17 cellular contexts compared by ENCODE assay signal in the genomic region with DNA sequence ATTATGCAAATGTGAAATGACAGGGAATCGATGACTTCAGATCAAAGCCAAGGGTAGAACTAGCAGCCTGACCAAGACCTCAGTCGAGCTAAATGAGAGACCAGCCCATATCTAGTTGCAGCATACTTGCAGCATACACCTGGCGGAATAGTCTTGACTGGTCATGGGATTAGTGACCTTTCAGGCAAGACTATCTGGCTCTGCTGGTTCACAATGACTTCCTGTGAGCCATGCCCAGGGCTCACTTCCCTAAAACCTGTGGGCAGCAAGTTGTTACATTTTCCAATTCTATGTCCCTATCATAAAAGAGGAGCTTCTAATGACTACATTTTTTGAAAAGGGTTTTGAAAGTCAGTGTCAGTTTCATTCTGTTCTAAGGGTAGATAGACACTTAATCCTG.
DNase-seq lines count a peak whose midpoint lies in the region; ATAC-seq and TF ChIP-seq lines count a peak whose summit lies in the region.
"Had no signal": no experiment of that assay in that cellular context is flagged by ENCODE, and none has a peak within 500 bp of the region (broad histone marks: within the 10 kb centered on the region; RNA-seq: fewer than 3 reads in every experiment).

No MANE protein-coding gene starts in this region.

- H3K36me3 Mint-ChIP-seq in GM23338 (ENCODE audit: low read depth), result no peaks in the 10 kb centered on the region
- H3K36me3 Mint-ChIP-seq in CD8-positive, alpha-beta memory T cell, result no peaks in the 10 kb centered on the region
- H3K36me3 Mint-ChIP-seq: CD14-positive monocyte had no signal

- no peak overlapping the region for H3K4me2 ChIP-seq in GM23338
- H3K4me2 ChIP-seq: KMS-11, PC-9 had no signal

- H3K9me3 ChIP-seq in CD8-positive, alpha-beta memory T cell (ENCODE audit: low read length), result no peaks in the 10 kb centered on the region
- H3K9me3 ChIP-seq in vagina, result no peaks in the 10 kb centered on the region

- H3K9me3 Mint-ChIP-seq in GM23338, result no peaks in the 10 kb centered on the region
- peaks cover 0 to 14% (median 4%) of the 10 kb centered on the region in 5 donors for H3K9me3 Mint-ChIP-seq in CD8-positive, alpha-beta memory T cell

- no peaks in the 10 kb centered on the region for H3K9me2 ChIP-seq in GM23338 (ENCODE audit: insufficient read depth)

- H3K27me3 Mint-ChIP-seq in GM23338 (ENCODE audit: insufficient read depth, low read depth, poor library complexity), result no peaks in the 10 kb centered on the region
- no peaks in the 10 kb centered on the region for H3K27me3 Mint-ChIP-seq in CD8-positive, alpha-beta memory T cell

- no peaks in the 10 kb centered on the region for H3K4me1 ChIP-seq in GM23338 (ENCODE audit: insufficient read depth)
- H3K4me1 ChIP-seq in CD8-positive, alpha-beta memory T cell (ENCODE audit: insufficient read depth, low read length), result no peaks in the 10 kb centered on the region
- no peaks in the 10 kb centered on the region for H3K4me1 ChIP-seq in vagina

- H3K27ac Mint-ChIP-seq in GM23338, result no peak overlapping the region
- H3K27ac Mint-ChIP-seq in CD8-positive, alpha-beta memory T cell, result no peak overlapping the region
- H3K27ac Mint-ChIP-seq: CD14-positive monocyte had no signal

- H4K20me1 ChIP-seq in GM23338 (replicated peaks; ENCODE audit: insufficient read depth), result no peaks in the 10 kb centered on the region

- H3K4me3 ChIP-seq in GM23338 (no peak overlapping the region), vagina (no peak overlapping the region)
- no peak overlapping the region for H3K4me3 ChIP-seq in CD8-positive, alpha-beta memory T cell (ENCODE audit: low read length)
- H3K4me3 ChIP-seq: PC-9 had no signal

- H3K36me3 ChIP-seq in GM23338 (ENCODE audit: insufficient read depth), result no peaks in the 10 kb centered on the region
- H3K36me3 ChIP-seq in CD8-positive, alpha-beta memory T cell (ENCODE audit: insufficient read depth, low read length), result no peaks in the 10 kb centered on the region
- H3K36me3 ChIP-seq in vagina, result no peaks in the 10 kb centered on the region

- H3K27me3 ChIP-seq in GM23338 (ENCODE audit: insufficient read depth), result no peaks in the 10 kb centered on the region
- no peaks in the 10 kb centered on the region for H3K27me3 ChIP-seq in CD8-positive, alpha-beta memory T cell (ENCODE audit: insufficient read depth, low read length, poor library complexity, severe bottlenecking)
- H3K27me3 ChIP-seq in vagina, result no peaks in the 10 kb centered on the region

- H3K4me1 Mint-ChIP-seq in GM23338, result peaks cover 8% of the 10 kb centered on the region; the same call in 2 of the 3 replicates
- no peaks in the 10 kb centered on the region for H3K4me1 Mint-ChIP-seq in CD8-positive, alpha-beta memory T cell
- H3K4me1 Mint-ChIP-seq: CD14-positive monocyte had no signal

- H3K79me2 ChIP-seq in GM23338 (replicated peaks; ENCODE audit: insufficient read depth), result no peaks in the 10 kb centered on the region

- intact Hi-C loops in vagina (cut with DNase I), result no loop called here

- DNase-seq in GF-D8 (lab: John Stamatoyannopoulos, UW) (peak; percentile 25), GM23338 (ENCODE audit: low spot score) (peak; percentile 20), RPMI8226 (peak; percentile 12), medulla oblongata (ENCODE audit: extremely low spot score) (peak; percentile 9), LoVo (ENCODE audit: low spot score) (no peak), vagina (ENCODE audit: extremely low spot score in 2 of 2) (no peak)
- no peak for DNase-seq in CD8-positive, alpha-beta memory T cell
- DNase-seq: ACHN, AML-193, DMS79 treated with DMSO at 0.1 percent for 48 hours, GOT3, NCI-H1417 treated with DMSO at 0.1 percent for 48 hours, NCI-H1930, NCI-H748 treated with DMSO at 0.1 percent for 48 hours, PC-9 had no signal

- H3F3A ChIP-seq in GM23338 (replicated peaks; ENCODE audit: low read depth), result no peaks in the 10 kb centered on the region

- CTCF ChIA-PET in CD8-positive, alpha-beta memory T cell (lab: Charles Lee), result no interaction called here

- H3K4me3 Mint-ChIP-seq in GM23338, result no peak overlapping the region
- no peak overlapping the region for H3K4me3 Mint-ChIP-seq in CD8-positive, alpha-beta memory T cell
- H3K4me3 Mint-ChIP-seq: CD14-positive monocyte had no signal

- TF ChIP-seq CTCF in GM23338 (conservative IDR thresholded peaks at IDR 0.05; ENCODE audit: low read depth in 2 of 2) (no peak), vagina (IDR thresholded peaks at IDR 0.05) (no peak)

- no peak overlapping the region for H2AFZ ChIP-seq in GM23338
- H2AFZ ChIP-seq: PC-9 had no signal

- H3K27ac ChIP-seq in GM23338 (ENCODE audit: low read depth) (no peak overlapping the region), vagina (no peak overlapping the region)
- H3K27ac ChIP-seq in CD8-positive, alpha-beta memory T cell (ENCODE audit: low read depth, low read length), result no peak overlapping the region
- H3K27ac ChIP-seq: KMS-11, PC-9 had no signal

- no peak for TF ChIP-seq POLR2A in vagina (IDR thresholded peaks at IDR 0.05)

- ATAC-seq in GM23338, result no peak

- POLR2A ChIA-PET in CD8-positive, alpha-beta memory T cell (lab: Charles Lee), result no interaction called here

TF ChIP-seq in GM23338, 12 proteins besides CTCF, POLR2A, EP300 and RAD21 (continues in another document):
- no peak for TF ChIP-seq JUNB (IDR thresholded peaks at IDR 0.05; ENCODE audit: unreplicated experiment)
- TF ChIP-seq ZNF331 (CRISPR knock-in tag; IDR thresholded peaks at IDR 0.05; ENCODE audit: low read depth), result no peak
- no peak for TF ChIP-seq POLR2AphosphoS5 (IDR thresholded peaks at IDR 0.05; ENCODE audit: low read depth)
- TF ChIP-seq, protein P1, sequence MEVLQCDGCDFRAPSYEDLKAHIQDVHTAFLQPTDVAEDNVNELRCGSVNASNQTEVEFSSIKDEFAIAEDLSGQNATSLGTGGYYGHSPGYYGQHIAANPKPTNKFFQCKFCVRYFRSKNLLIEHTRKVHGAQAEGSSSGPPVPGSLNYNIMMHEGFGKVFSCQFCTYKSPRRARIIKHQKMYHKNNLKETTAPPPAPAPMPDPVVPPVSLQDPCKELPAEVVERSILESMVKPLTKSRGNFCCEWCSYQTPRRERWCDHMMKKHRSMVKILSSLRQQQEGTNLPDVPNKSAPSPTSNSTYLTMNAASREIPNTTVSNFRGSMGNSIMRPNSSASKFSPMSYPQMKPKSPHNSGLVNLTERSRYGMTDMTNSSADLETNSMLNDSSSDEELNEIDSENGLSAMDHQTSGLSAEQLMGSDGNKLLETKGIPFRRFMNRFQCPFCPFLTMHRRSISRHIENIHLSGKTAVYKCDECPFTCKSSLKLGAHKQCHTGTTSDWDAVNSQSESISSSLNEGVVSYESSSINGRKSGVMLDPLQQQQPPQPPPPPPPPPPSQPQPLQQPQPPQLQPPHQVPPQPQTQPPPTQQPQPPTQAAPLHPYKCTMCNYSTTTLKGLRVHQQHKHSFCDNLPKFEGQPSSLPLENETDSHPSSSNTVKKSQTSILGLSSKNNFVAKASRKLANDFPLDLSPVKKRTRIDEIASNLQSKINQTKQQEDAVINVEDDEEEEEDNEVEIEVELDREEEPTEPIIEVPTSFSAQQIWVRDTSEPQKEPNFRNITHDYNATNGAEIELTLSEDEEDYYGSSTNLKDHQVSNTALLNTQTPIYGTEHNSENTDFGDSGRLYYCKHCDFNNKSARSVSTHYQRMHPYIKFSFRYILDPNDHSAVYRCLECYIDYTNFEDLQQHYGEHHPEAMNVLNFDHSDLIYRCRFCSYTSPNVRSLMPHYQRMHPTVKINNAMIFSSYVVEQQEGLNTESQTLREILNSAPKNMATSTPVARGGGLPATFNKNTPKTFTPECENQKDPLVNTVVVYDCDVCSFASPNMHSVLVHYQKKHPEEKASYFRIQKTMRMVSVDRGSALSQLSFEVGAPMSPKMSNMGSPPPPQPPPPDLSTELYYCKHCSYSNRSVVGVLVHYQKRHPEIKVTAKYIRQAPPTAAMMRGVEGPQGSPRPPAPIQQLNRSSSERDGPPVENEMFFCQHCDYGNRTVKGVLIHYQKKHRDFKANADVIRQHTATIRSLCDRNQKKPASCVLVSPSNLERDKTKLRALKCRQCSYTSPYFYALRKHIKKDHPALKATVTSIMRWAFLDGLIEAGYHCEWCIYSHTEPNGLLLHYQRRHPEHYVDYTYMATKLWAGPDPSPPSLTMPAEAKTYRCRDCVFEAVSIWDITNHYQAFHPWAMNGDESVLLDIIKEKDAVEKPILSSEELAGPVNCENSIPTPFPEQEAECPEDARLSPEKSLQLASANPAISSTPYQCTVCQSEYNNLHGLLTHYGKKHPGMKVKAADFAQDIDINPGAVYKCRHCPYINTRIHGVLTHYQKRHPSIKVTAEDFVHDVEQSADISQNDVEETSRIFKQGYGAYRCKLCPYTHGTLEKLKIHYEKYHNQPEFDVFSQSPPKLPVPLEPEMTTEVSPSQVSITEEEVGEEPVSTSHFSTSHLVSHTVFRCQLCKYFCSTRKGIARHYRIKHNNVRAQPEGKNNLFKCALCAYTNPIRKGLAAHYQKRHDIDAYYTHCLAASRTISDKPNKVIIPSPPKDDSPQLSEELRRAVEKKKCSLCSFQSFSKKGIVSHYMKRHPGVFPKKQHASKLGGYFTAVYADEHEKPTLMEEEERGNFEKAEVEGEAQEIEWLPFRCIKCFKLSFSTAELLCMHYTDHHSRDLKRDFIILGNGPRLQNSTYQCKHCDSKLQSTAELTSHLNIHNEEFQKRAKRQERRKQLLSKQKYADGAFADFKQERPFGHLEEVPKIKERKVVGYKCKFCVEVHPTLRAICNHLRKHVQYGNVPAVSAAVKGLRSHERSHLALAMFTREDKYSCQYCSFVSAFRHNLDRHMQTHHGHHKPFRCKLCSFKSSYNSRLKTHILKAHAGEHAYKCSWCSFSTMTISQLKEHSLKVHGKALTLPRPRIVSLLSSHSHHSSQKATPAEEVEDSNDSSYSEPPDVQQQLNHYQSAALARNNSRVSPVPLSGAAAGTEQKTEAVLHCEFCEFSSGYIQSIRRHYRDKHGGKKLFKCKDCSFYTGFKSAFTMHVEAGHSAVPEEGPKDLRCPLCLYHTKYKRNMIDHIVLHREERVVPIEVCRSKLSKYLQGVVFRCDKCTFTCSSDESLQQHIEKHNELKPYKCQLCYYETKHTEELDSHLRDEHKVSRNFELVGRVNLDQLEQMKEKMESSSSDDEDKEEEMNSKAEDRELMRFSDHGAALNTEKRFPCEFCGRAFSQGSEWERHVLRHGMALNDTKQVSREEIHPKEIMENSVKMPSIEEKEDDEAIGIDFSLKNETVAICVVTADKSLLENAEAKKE (CRISPR knock-in tag; IDR thresholded peaks at IDR 0.05), result no peak
- no peak for TF ChIP-seq ZNF114 (CRISPR knock-in tag; IDR thresholded peaks at IDR 0.05)
- no peak for TF ChIP-seq STAT1 (IDR thresholded peaks at IDR 0.05; ENCODE audit: unreplicated experiment)

Comparison
In these comparisons a context has a peak if more than half of its experiments do, and no peak if none do; other contexts are left out.
1. DNase-seq: peak in GF-D8 (single experiment), GM23338 (single experiment), RPMI8226 (single experiment) and medulla oblongata (single experiment); none in LoVo (single experiment), CD8-positive, alpha-beta memory T cell (0 of 5) and vagina (0 of 2).